Comparison of ENCODE assay signal across 8 cellular contexts in the genomic region with DNA sequence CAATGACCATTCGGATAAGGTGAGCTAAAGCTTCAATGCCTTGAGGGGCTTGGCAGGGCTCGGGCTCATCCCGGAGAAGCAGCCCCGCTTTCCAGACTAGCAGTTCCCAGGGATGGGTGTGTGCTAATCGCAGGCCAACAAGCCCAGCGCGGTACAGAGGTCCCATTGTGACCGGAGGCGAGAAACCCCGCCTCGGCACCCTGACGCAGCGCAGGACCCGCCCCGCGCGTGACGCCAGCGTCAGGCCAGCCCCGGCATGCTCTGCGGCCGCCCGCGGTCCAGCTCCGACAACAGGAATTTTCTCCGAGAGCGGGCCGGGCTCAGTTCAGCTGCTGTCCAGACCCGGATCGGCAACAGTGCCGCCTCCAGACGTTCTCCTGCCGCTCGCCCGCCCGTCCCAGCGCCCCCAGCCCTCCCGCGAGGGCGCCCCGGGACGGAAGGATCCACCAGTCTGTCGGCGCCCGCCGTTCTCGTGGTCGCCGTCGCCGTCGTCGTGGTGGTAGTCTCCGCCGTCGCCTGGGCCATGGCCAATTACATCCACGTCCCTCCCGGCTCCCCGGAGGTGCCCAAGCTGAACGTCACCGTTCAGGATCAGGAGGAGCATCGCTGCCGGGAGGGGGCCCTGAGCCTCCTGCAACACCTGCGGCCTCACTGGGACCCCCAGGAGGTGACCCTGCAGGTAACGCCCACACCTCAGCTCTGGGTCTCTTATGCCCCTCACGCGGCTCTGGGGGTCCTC. TPM values are rescaled to one million over a fixed set of nuclear protein-coding genes. Genes with fewer than 3 reads are reported as not detected.
DNase-seq lines count a peak whose midpoint lies in the region; ATAC-seq and TF ChIP-seq lines count a peak whose summit lies in the region.

A gene with protein sequence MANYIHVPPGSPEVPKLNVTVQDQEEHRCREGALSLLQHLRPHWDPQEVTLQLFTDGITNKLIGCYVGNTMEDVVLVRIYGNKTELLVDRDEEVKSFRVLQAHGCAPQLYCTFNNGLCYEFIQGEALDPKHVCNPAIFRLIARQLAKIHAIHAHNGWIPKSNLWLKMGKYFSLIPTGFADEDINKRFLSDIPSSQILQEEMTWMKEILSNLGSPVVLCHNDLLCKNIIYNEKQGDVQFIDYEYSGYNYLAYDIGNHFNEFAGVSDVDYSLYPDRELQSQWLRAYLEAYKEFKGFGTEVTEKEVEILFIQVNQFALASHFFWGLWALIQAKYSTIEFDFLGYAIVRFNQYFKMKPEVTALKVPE (plus strand): TSS at position 264 of the 739 bp plus-strand sequence. CDS start 260 bp downstream, at position 524.

- TF ChIP-seq CTCF in GM13976 (IDR thresholded peaks at IDR 0.05; ENCODE audit: borderline replicate concordance, control extremely low read depth, extremely low read depth, insufficient read depth, missing control alignments) = no peak
- TF ChIP-seq CTCF in vagina (IDR thresholded peaks at IDR 0.05) = no peak

- under 1% methylated on average over 67 of the region's 67 CpGs for WGBS in right cardiac atrium

- intact Hi-C loops in right cardiac atrium (cut with DNase I) (loop anchor here (2.0 to 10.0 kb wide), 4 partner anchors 78 to 83 kb away; partner anchors contain the start of gene C2CD5 (in 3 of the 4)), vagina (cut with DNase I) (no loop called here)

- H3K9me3 ChIP-seq in right cardiac atrium (ENCODE audit: control insufficient read depth, low read length) = no peaks in the 10 kb centered on the region
- no peaks in the 10 kb centered on the region for H3K9me3 ChIP-seq in vagina

- H3K36me3 ChIP-seq in vagina = no peaks in the 10 kb centered on the region

- H3K27me3 ChIP-seq in right cardiac atrium (ENCODE audit: control insufficient read depth, insufficient read depth) (no peaks in the 10 kb centered on the region), vagina (no peaks in the 10 kb centered on the region)

- DNase-seq in GM13976 (ENCODE audit: low spot score) (peak; percentile 89), NCI-H1436 treated with DMSO at 0.1 percent for 48 hours (lab: John Stamatoyannopoulos, UW) (peak; percentile 51), T-helper 2 cell (peak; percentile 71 to 91 (median 77)), anterior cingulate cortex (lab: John Stamatoyannopoulos, UW) (peak; percentile 69 to 98 (median 94)), right cardiac atrium (peak; percentile 96 to 98 (median 98)), putamen (ENCODE audit: low spot score) (peak; percentile 95), vagina (ENCODE audit: extremely low spot score in 2 of 2) (peak; percentile 96 to 97)

- H3K4me1 ChIP-seq in right cardiac atrium (ENCODE audit: control insufficient read depth, insufficient read depth, low read length) = no peaks in the 10 kb centered on the region
- peaks cover 36% of the 10 kb centered on the region for H3K4me1 ChIP-seq in vagina

- in situ Hi-C loops in GM13976 (cut with MboI; ENCODE audit: low sequenced_read_pairs, unreplicated experiment) = no loop called here

- H3K4me3 ChIP-seq in right cardiac atrium (ENCODE audit: low read length) (peak within 1 kb of the TSS; percentile 89), vagina (peak within 1 kb of the TSS; percentile 78 to 90)

- peak; percentile 96 for ATAC-seq in HG02840 (IDR thresholded peaks at IDR 0.05; ENCODE audit: low FRiP score, unreplicated experiment)
- peak; percentile 100 for ATAC-seq in right cardiac atrium

- peak; percentile 77 to 98 for TF ChIP-seq POLR2A in vagina (IDR thresholded peaks at IDR 0.05)

- H3K27ac ChIP-seq in right cardiac atrium (ENCODE audit: low read length) (peak within 1 kb of the TSS; percentile 98), vagina (peak within 1 kb of the TSS; percentile 97)

RNA-seq across cellular contexts. Expression of the gene that starts here (rescaled TPM):
- total RNA-seq in right cardiac atrium = 10 to 100 TPM; 21.0 to 36.2 (median 29.7) TPM
- 8.9 TPM for polyA plus RNA-seq in right cardiac atrium
- total RNA-seq in vagina = 23.3 TPM

Comparison
In these comparisons a context has a peak if more than half of its experiments do, and no peak if none do; other contexts are left out.
1. Peak in every context shown above with its lines: DNase-seq, ATAC-seq, H3K4me3 ChIP-seq and H3K27ac ChIP-seq.